ENCODE assay signal across 17 cellular contexts in the genomic region with DNA sequence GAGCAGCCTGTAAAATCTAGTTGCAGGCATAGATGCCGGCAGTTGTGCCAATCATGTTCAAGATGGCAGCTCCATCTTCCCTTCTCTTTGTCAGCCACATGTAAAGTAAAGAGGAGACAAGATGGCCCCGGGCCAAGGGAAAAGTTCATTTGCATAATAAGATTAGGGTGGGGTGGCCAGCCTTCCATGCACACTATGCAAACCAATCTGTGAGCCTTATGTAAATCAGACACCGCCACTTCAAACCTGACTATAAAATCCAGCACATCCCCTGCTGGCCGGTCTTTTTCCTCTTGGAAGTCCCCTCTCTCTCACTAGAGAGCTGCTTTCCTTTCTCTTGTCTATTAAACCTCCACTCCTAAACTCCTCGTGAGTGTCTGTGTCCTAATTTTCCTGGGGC.
"Had no signal": no experiment of that assay in that cellular context is flagged by ENCODE, and none has a peak within 500 bp of the region (broad histone marks: within the 10 kb centered on the region; RNA-seq: fewer than 3 reads in every experiment).

No MANE protein-coding gene starts in this region.

- DNase-seq: activated CD4-positive, alpha-beta T cell treated with anti-CD3 and anti-CD28 coated beads, Interleukin-2, amount 10 ng/mL, durations not matched to agents 7 days and 5 days; activated CD8-positive, alpha-beta memory T cell treated with anti-CD3 and anti-CD28 coated beads, Interleukin-2, amount 50 U/mL, for 4 hours; activated effector memory CD4-positive, alpha-beta T cell treated with Interleukin-2 at 50 U/mL for 16 hours; activated naive CD4-positive, alpha-beta T cell treated with anti-CD3 and anti-CD28 coated beads, Interleukin-2, amount 10 ng/mL, durations not matched to agents 7 days and 5 days; activated T-cell treated with anti-CD3 and anti-CD28 coated beads, Interleukin-2, amount 50 U/mL, for 4 hours; aorta; hypothalamus; islet precursor cell; left colon; lower lobe of right lung; posterior cingulate gyrus; retina; stimulated activated naive B cell treated with anti-CD40 and anti-IgM and Interleukin-4, amounts not matched to agents 10 μg/mL and 1 μg/mL and 100 μg/mL, for 72 hours; upper lobe of right lung had no signal

- H3K27ac ChIP-seq: coronary artery, lower lobe of right lung, upper lobe of right lung had no signal

- ATAC-seq: activated CD4-positive, CD25-positive, alpha-beta regulatory T cell treated with anti-CD3 and anti-CD28 coated beads, Interleukin-2, amount 50 U/mL, for 24 hours; activated T-cell treated with anti-CD3 and anti-CD28 coated beads, Interleukin-2, amount 50 U/mL, for 4 hours; left colon; lower lobe of right lung; natural killer cell treated with Interleukin-12 subunit alpha and Interleukin-12 subunit beta and Interleukin-15 and Interleukin-18, amount 100 ng/mL, for 72 hours; stimulated activated naive B cell treated with anti-CD40 and anti-IgM and Interleukin-4, amounts not matched to agents 10 μg/mL and 1 μg/mL and 100 μg/mL, for 72 hours; upper lobe of right lung had no signal

- H3K36me3 ChIP-seq: lower lobe of right lung, upper lobe of right lung had no signal

- H3K4me1 ChIP-seq: lower lobe of right lung, upper lobe of right lung had no signal

- H3K27me3 ChIP-seq: upper lobe of right lung had no signal

- H3K4me3 ChIP-seq: coronary artery, lower lobe of right lung, upper lobe of right lung had no signal
